In the genomic region with DNA sequence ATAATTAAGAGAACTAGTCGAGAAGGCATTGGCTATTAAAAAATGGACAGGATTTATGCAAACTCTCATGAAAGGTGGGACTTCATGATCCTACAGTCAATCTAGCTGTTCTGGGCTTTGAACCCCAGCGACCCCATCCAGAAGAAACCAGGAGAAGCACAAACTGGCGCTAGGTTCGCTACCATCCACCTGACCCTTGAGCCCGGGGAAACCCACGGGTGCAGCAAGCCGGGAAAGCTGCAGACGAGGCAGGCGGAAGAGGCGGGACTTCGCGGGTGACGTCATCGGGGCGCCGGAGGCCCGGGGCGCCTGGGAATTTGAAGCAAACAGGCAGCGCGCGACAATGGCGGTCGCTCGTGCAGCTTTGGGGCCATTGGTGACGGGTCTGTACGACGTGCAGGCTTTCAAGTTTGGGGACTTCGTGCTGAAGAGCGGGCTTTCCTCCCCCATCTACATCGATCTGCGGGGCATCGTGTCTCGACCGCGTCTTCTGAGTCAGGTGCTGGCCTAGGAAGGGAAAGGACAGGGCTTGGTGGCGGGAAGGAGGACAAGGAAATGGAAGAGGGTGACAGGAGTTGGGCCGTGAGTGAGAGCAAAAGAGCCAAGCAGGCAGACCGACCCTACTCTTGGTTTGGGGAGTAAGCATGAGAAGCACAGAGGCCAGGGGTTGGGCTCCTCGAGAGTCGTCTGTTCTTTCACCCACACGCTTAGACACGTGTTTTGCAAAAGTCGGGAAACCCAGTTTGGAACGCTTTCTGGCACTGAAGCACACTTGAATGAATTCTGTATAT, we compare ENCODE assay signal across 1 cellular context.
A peak's percentile ranks its signal among the peaks of the same experiment; 100 is the strongest.
TF ChIP-seq lines count a peak whose summit lies in the region.

A gene (plus strand): TSS at position 324 of the 791 bp plus-strand sequence. CDS start 20 bp downstream, at position 344.

TF ChIP-seq in HepG2, 621 proteins besides CTCF, POLR2A, EP300 and RAD21 (continued from another document and continues in another):
- TF ChIP-seq, protein P1, sequence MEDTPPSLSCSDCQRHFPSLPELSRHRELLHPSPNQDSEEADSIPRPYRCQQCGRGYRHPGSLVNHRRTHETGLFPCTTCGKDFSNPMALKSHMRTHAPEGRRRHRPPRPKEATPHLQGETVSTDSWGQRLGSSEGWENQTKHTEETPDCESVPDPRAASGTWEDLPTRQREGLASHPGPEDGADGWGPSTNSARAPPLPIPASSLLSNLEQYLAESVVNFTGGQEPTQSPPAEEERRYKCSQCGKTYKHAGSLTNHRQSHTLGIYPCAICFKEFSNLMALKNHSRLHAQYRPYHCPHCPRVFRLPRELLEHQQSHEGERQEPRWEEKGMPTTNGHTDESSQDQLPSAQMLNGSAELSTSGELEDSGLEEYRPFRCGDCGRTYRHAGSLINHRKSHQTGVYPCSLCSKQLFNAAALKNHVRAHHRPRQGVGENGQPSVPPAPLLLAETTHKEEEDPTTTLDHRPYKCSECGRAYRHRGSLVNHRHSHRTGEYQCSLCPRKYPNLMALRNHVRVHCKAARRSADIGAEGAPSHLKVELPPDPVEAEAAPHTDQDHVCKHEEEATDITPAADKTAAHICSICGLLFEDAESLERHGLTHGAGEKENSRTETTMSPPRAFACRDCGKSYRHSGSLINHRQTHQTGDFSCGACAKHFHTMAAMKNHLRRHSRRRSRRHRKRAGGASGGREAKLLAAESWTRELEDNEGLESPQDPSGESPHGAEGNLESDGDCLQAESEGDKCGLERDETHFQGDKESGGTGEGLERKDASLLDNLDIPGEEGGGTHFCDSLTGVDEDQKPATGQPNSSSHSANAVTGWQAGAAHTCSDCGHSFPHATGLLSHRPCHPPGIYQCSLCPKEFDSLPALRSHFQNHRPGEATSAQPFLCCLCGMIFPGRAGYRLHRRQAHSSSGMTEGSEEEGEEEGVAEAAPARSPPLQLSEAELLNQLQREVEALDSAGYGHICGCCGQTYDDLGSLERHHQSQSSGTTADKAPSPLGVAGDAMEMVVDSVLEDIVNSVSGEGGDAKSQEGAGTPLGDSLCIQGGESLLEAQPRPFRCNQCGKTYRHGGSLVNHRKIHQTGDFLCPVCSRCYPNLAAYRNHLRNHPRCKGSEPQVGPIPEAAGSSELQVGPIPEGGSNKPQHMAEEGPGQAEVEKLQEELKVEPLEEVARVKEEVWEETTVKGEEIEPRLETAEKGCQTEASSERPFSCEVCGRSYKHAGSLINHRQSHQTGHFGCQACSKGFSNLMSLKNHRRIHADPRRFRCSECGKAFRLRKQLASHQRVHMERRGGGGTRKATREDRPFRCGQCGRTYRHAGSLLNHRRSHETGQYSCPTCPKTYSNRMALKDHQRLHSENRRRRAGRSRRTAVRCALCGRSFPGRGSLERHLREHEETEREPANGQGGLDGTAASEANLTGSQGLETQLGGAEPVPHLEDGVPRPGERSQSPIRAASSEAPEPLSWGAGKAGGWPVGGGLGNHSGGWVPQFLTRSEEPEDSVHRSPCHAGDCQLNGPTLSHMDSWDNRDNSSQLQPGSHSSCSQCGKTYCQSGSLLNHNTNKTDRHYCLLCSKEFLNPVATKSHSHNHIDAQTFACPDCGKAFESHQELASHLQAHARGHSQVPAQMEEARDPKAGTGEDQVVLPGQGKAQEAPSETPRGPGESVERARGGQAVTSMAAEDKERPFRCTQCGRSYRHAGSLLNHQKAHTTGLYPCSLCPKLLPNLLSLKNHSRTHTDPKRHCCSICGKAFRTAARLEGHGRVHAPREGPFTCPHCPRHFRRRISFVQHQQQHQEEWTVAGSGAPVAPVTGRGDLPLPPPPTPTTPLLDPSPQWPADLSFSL (CRISPR knock-in tag; IDR thresholded peaks at IDR 0.05): no peak
- TF ChIP-seq AKAP8 (CRISPR knock-in tag; IDR thresholded peaks at IDR 0.05) (no peak), PHF8 (CRISPR knock-in tag; IDR thresholded peaks at IDR 0.05) (peak; percentile 88), ZNF879 (CRISPR knock-in tag; IDR thresholded peaks at IDR 0.05) (peak; percentile 96), HNRNPK (IDR thresholded peaks at IDR 0.05; ENCODE audit: low read depth, low read length, poor library complexity, severe bottlenecking) (no peak), IRF2 (CRISPR knock-in tag; IDR thresholded peaks at IDR 0.05) (peak; percentile 88), SP140L (CRISPR knock-in tag; IDR thresholded peaks at IDR 0.05; ENCODE audit: borderline replicate concordance) (peak; percentile 32; the same call in 1 of the 2 replicates), ZNF235 (CRISPR knock-in tag; IDR thresholded peaks at IDR 0.05; ENCODE audit: borderline replicate concordance) (peak; percentile 45; the same call in 1 of the 2 replicates), ZNF337 (CRISPR knock-in tag; IDR thresholded peaks at IDR 0.05; ENCODE audit: borderline replicate concordance, low read depth) (0 out of 2 replicates have a peak, but pooled peaks have one; percentile 52), RFXANK (CRISPR knock-in tag; IDR thresholded peaks at IDR 0.05) (no peak; the same call in 1 of the 2 replicates), ZNF253 (CRISPR knock-in tag; IDR thresholded peaks at IDR 0.05; ENCODE audit: borderline replicate concordance) (no peak), SRY (CRISPR knock-in tag; IDR thresholded peaks at IDR 0.05) (no peak; the same call in 1 of the 2 replicates), ZNF546 (CRISPR knock-in tag; conservative IDR thresholded peaks at IDR 0.05) (peak; percentile 86; the same call in 1 of the 2 replicates), ARNT2 (CRISPR knock-in tag; IDR thresholded peaks at IDR 0.05; ENCODE audit: low read depth) (peak; percentile 53; the same call in 1 of the 2 replicates), SP1 (IDR thresholded peaks at IDR 0.05) (no peak), SP1 (CRISPR knock-in tag; IDR thresholded peaks at IDR 0.05) (peak; percentile 84), HNRNPL (IDR thresholded peaks at IDR 0.05; ENCODE audit: low read depth, low read length) (peak; percentile 60; the same call in 1 of the 2 replicates), SSRP1 (CRISPR knock-in tag; IDR thresholded peaks at IDR 0.05) (no peak), ZNF720 (CRISPR knock-in tag; IDR thresholded peaks at IDR 0.05) (no peak), MTF2 (CRISPR knock-in tag; IDR thresholded peaks at IDR 0.05; ENCODE audit: borderline replicate concordance) (no peak)
- TF ChIP-seq, protein P2, sequence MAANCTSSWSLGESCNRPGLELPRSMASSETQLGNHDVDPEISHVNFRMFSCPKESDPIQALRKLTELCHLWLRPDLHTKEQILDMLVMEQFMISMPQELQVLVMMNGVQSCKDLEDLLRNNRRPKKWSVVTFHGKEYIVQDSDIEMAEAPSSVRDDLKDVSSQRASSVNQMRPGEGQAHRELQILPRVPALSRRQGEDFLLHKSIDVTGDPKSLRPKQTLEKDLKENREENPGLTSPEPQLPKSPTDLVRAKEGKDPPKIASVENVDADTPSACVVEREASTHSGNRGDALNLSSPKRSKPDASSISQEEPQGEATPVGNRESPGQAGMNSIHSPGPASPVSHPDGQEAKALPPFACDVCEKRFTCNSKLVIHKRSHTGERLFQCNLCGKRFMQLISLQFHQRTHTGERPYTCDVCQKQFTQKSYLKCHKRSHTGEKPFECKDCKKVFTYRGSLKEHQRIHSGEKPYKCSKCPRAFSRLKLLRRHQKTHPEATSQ (CRISPR knock-in tag; IDR thresholded peaks at IDR 0.05; ENCODE audit: borderline replicate concordance): no peak
- TF ChIP-seq, protein P3, sequence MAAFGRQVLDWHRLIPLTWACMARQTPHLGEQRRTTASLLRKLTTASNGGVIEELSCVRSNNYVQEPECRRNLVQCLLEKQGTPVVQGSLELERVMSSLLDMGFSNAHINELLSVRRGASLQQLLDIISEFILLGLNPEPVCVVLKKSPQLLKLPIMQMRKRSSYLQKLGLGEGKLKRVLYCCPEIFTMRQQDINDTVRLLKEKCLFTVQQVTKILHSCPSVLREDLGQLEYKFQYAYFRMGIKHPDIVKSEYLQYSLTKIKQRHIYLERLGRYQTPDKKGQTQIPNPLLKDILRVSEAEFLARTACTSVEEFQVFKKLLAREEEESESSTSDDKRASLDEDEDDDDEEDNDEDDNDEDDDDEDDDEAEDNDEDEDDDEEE (CRISPR knock-in tag; IDR thresholded peaks at IDR 0.05): no peak
- TF ChIP-seq, protein P4, sequence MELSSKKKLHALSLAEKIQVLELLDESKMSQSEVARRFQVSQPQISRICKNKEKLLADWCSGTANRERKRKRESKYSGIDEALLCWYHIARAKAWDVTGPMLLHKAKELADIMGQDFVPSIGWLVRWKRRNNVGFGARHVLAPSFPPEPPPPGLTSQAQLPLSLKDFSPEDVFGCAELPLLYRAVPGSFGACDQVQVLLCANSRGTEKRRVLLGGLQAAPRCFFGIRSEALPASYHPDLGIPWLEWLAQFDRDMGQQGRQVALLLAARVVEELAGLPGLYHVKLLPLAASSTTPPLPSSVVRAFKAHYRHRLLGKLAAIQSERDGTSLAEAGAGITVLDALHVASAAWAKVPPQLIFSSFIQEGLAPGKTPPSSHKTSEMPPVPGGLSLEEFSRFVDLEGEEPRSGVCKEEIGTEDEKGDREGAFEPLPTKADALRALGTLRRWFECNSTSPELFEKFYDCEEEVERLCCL (CRISPR knock-in tag; IDR thresholded peaks at IDR 0.05; ENCODE audit: borderline replicate concordance): no peak
- TF ChIP-seq, protein P5, sequence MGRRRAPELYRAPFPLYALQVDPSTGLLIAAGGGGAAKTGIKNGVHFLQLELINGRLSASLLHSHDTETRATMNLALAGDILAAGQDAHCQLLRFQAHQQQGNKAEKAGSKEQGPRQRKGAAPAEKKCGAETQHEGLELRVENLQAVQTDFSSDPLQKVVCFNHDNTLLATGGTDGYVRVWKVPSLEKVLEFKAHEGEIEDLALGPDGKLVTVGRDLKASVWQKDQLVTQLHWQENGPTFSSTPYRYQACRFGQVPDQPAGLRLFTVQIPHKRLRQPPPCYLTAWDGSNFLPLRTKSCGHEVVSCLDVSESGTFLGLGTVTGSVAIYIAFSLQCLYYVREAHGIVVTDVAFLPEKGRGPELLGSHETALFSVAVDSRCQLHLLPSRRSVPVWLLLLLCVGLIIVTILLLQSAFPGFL (CRISPR knock-in tag; IDR thresholded peaks at IDR 0.05): 0 out of 2 replicates have a peak, but pooled peaks have one; percentile 51
- TF ChIP-seq, protein P6, sequence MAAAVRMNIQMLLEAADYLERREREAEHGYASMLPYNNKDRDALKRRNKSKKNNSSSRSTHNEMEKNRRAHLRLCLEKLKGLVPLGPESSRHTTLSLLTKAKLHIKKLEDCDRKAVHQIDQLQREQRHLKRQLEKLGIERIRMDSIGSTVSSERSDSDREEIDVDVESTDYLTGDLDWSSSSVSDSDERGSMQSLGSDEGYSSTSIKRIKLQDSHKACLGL (CRISPR knock-in tag; IDR thresholded peaks at IDR 0.05): peak; percentile 81
- TF ChIP-seq, protein P7, sequence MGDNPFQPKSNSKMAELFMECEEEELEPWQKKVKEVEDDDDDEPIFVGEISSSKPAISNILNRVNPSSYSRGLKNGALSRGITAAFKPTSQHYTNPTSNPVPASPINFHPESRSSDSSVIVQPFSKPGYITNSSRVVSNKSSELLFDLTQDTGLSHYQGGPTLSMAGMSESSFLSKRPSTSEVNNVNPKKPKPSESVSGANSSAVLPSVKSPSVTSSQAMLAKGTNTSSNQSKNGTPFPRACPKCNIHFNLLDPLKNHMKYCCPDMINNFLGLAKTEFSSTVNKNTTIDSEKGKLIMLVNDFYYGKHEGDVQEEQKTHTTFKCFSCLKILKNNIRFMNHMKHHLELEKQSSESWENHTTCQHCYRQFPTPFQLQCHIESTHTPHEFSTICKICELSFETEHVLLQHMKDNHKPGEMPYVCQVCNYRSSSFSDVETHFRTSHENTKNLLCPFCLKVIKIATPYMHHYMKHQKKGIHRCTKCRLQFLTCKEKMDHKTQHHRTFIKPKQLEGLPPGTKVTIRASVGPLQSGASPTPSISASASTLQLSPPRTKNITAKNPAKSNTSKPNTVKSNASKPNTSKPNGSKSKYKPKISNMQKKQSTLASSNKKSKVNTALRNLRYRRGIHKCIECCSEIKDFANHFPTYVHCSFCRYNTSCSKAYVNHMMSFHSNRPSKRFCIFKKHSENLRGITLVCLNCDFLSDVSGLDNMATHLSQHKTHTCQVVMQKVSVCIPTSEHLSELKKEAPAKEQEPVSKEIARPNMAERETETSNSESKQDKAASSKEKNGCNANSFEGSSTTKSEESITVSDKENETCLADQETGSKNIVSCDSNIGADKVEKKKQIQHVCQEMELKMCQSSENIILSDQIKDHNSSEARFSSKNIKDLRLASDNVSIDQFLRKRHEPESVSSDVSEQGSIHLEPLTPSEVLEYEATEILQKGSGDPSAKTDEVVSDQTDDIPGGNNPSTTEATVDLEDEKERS (CRISPR knock-in tag; IDR thresholded peaks at IDR 0.05): no peak
- TF ChIP-seq, protein P8, sequence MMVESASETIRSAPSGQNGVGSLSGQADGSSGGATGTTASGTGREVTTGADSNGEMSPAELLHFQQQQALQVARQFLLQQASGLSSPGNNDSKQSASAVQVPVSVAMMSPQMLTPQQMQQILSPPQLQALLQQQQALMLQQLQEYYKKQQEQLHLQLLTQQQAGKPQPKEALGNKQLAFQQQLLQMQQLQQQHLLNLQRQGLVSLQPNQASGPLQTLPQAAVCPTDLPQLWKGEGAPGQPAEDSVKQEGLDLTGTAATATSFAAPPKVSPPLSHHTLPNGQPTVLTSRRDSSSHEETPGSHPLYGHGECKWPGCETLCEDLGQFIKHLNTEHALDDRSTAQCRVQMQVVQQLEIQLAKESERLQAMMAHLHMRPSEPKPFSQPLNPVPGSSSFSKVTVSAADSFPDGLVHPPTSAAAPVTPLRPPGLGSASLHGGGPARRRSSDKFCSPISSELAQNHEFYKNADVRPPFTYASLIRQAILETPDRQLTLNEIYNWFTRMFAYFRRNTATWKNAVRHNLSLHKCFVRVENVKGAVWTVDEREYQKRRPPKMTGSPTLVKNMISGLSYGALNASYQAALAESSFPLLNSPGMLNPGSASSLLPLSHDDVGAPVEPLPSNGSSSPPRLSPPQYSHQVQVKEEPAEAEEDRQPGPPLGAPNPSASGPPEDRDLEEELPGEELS (CRISPR knock-in tag; IDR thresholded peaks at IDR 0.05): no peak; the same call in 1 of the 2 replicates
- TF ChIP-seq, protein P9, sequence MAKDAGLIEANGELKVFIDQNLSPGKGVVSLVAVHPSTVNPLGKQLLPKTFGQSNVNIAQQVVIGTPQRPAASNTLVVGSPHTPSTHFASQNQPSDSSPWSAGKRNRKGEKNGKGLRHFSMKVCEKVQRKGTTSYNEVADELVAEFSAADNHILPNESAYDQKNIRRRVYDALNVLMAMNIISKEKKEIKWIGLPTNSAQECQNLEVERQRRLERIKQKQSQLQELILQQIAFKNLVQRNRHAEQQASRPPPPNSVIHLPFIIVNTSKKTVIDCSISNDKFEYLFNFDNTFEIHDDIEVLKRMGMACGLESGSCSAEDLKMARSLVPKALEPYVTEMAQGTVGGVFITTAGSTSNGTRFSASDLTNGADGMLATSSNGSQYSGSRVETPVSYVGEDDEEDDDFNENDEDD (CRISPR knock-in tag; IDR thresholded peaks at IDR 0.05; ENCODE audit: borderline replicate concordance): peak; percentile 88
